1 cellular context compared by ENCODE assay signal in the genomic region with DNA sequence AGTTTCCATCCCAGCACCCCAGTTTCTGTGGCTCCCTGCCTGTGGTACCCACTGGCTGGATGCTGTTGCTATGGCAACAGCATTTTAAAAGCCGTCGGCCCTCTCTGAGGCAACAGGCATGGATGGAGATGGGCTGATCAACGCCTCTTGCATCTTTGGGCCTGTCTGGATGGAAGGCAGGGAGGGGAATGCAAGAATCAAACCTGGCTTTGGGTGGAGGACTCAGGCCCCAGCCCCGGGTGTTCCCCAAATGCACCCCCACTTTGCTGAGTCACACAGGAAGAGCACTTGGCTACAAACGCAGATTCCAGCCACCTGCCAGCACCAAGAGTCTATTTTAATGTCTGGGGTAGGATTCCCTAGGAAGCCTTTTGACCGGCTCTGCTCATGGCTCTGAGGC.
TF ChIP-seq lines count a peak whose summit lies in the region.

No MANE protein-coding gene starts in this region.

TF ChIP-seq in GM12878, 131 proteins besides CTCF, POLR2A, EP300 and RAD21:
- peak; percentile 26; the same call in 1 of the 2 replicates for TF ChIP-seq BMI1 (IDR thresholded peaks at IDR 0.05; ENCODE audit: borderline replicate concordance)
- TF ChIP-seq, protein P1, sequence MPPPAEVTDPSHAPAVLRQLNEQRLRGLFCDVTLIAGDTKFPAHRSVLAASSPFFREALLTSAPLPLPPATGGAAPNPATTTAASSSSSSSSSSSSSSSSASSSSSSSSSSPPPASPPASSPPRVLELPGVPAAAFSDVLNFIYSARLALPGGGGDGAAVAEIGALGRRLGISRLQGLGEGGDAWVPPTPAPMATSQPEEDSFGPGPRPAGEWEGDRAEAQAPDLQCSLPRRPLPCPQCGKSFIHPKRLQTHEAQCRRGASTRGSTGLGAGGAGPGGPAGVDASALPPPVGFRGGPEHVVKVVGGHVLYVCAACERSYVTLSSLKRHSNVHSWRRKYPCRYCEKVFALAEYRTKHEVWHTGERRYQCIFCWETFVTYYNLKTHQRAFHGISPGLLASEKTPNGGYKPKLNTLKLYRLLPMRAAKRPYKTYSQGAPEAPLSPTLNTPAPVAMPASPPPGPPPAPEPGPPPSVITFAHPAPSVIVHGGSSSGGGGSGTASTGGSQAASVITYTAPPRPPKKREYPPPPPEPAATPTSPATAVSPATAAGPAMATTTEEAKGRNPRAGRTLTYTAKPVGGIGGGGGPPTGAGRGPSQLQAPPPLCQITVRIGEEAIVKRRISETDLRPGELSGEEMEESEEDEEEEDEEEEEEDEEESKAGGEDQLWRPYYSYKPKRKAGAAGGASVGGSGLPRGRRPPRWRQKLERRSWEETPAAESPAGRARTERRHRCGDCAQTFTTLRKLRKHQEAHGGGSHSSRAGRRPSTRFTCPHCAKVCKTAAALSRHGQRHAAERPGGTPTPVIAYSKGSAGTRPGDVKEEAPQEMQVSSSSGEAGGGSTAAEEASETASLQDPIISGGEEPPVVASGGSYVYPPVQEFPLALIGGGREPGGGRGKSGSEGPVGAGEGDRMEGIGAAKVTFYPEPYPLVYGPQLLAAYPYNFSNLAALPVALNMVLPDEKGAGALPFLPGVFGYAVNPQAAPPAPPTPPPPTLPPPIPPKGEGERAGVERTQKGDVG (CRISPR knock-in tag; IDR thresholded peaks at IDR 0.05), result no peak
